ENCODE assay signal across 31 cellular contexts in the genomic region with DNA sequence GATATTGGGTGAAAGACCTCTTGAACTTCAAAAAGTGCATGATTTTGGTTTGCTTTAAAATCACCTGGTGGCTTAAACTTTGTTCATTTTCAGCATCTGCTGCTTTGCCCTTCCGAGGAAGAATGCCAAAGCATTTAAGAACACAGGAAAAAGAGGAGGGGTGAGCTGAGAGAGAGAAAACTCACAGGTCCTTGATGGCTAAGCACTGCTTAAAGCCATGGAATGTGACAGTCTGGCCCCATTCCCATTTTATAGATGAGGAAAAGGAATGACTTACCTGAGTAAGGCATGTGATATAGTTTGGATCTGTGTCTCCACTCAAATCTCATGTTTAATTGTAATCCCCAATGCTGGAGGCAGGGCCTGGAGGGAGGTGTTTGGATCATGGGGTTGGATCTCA. TPM values are rescaled to one million over a fixed set of nuclear protein-coding genes. Genes with fewer than 3 reads are reported as not detected.
"Had no signal": no experiment of that assay in that cellular context is flagged by ENCODE, and none has a peak within 500 bp of the region (broad histone marks: within the 10 kb centered on the region; RNA-seq: fewer than 3 reads in every experiment).

No MANE protein-coding gene starts in this region.

- H3K27ac Mint-ChIP-seq: activated CD4-positive, alpha-beta memory T cell treated with anti-CD3 and anti-CD28 coated beads, Interleukin-2, amount 10 ng/mL, durations not matched to agents 7 days and 5 days; activated CD4-positive, alpha-beta T cell treated with anti-CD3 and anti-CD28 coated beads, Interleukin-2, amount 10 ng/mL, durations not matched to agents 7 days and 5 days; activated naive CD4-positive, alpha-beta T cell treated with anti-CD3 and anti-CD28 coated beads, Interleukin-2, amount 10 ng/mL, durations not matched to agents 7 days and 5 days; activated naive CD4-positive, alpha-beta T cell treated with anti-CD3 and anti-CD28 coated beads, Interleukin-2, amount 50 U/mL, for 72 hours; activated T-cell treated with anti-CD3 and anti-CD28 coated beads, Interleukin-2, amount 50 U/mL, for 24 hours; activated T-cell treated with anti-CD3 and anti-CD28 coated beads, Interleukin-2, amount 50 U/mL, for 72 hours; brain; dendritic cell treated with granulocyte-macrophage colony-stimulating factor and Interleukin-4, amounts not matched to agents 40 ng/mL and 50 ng/mL, for 4 days; endodermal cell had no signal

- H3K27me3 Mint-ChIP-seq: activated CD4-positive, alpha-beta memory T cell treated with anti-CD3 and anti-CD28 coated beads, Interleukin-2, amount 10 ng/mL, durations not matched to agents 7 days and 5 days; activated CD4-positive, alpha-beta T cell treated with anti-CD3 and anti-CD28 coated beads, Interleukin-2, amount 10 ng/mL, durations not matched to agents 7 days and 5 days; activated naive CD4-positive, alpha-beta T cell treated with anti-CD3 and anti-CD28 coated beads, Interleukin-2, amount 10 ng/mL, durations not matched to agents 7 days and 5 days; activated T-cell treated with anti-CD3 and anti-CD28 coated beads, Interleukin-2, amount 50 U/mL, for 24 hours; dendritic cell treated with granulocyte-macrophage colony-stimulating factor and Interleukin-4, amounts not matched to agents 40 ng/mL and 50 ng/mL, for 4 days had no signal

- H3K4me3 Mint-ChIP-seq: activated CD4-positive, alpha-beta memory T cell treated with anti-CD3 and anti-CD28 coated beads, Interleukin-2, amount 10 ng/mL, durations not matched to agents 7 days and 5 days; activated CD4-positive, alpha-beta T cell treated with anti-CD3 and anti-CD28 coated beads, Interleukin-2, amount 10 ng/mL, durations not matched to agents 7 days and 5 days; activated naive CD4-positive, alpha-beta T cell treated with anti-CD3 and anti-CD28 coated beads, Interleukin-2, amount 10 ng/mL, durations not matched to agents 7 days and 5 days; activated naive CD8-positive, alpha-beta T cell treated with anti-CD3 and anti-CD28 coated beads, Interleukin-2, amount 10 ng/mL, durations not matched to agents 7 days and 5 days; activated T-cell treated with anti-CD3 and anti-CD28 coated beads, Interleukin-2, amount 50 U/mL, for 24 hours; activated T-cell treated with anti-CD3 and anti-CD28 coated beads, Interleukin-2, amount 50 U/mL, for 72 hours; brain; dendritic cell treated with granulocyte-macrophage colony-stimulating factor and Interleukin-4, amounts not matched to agents 40 ng/mL and 50 ng/mL, for 4 days; endodermal cell; WTC11 had no signal

- H3K4me1 ChIP-seq: breast epithelium had no signal

- ATAC-seq: activated naive CD4-positive, alpha-beta T cell treated with anti-CD3 and anti-CD28 coated beads, Interleukin-2, amount 50 U/mL, for 72 hours; activated T-cell treated with anti-CD3 and anti-CD28 coated beads, Interleukin-2, amount 50 U/mL, for 72 hours; esophagus mucosa; WTC11 had no signal

- H3K27ac ChIP-seq: breast epithelium, cardiac muscle cell, coronary artery, dorsolateral prefrontal cortex had no signal

- H3K9me3 Mint-ChIP-seq: activated CD4-positive, alpha-beta memory T cell treated with anti-CD3 and anti-CD28 coated beads, Interleukin-2, amount 10 ng/mL, durations not matched to agents 7 days and 5 days; activated CD4-positive, alpha-beta T cell treated with anti-CD3 and anti-CD28 coated beads, Interleukin-2, amount 10 ng/mL, durations not matched to agents 7 days and 5 days; activated naive CD4-positive, alpha-beta T cell treated with anti-CD3 and anti-CD28 coated beads, Interleukin-2, amount 10 ng/mL, durations not matched to agents 7 days and 5 days; activated naive CD8-positive, alpha-beta T cell treated with anti-CD3 and anti-CD28 coated beads, Interleukin-2, amount 10 ng/mL, durations not matched to agents 7 days and 5 days; dendritic cell treated with granulocyte-macrophage colony-stimulating factor and Interleukin-4, amounts not matched to agents 40 ng/mL and 50 ng/mL, for 4 days had no signal

- H3K4me3 ChIP-seq: breast epithelium, cardiac muscle cell, coronary artery, dorsolateral prefrontal cortex had no signal

- DNase-seq: activated CD4-positive, alpha-beta memory T cell treated with anti-CD3 and anti-CD28 coated beads, Interleukin-2, amount 10 ng/mL, durations not matched to agents 7 days and 5 days; activated CD4-positive, alpha-beta T cell treated with anti-CD3 and anti-CD28 coated beads for 1 hour; activated CD4-positive, alpha-beta T cell treated with anti-CD3 and anti-CD28 coated beads for 4 hours; activated CD4-positive, alpha-beta T cell treated with anti-CD3 and anti-CD28 coated beads, Interleukin-2, amount 10 ng/mL, durations not matched to agents 7 days and 5 days; activated CD4-positive, alpha-beta T cell treated with anti-CD3 and anti-CD28 coated beads, Interleukin-2, amount 50 U/mL, for 4 hours; activated CD8-positive, alpha-beta memory T cell treated with anti-CD3 and anti-CD28 coated beads, Interleukin-2, amount 50 U/mL, for 48 hours; activated gamma-delta T cell; activated naive CD4-positive, alpha-beta T cell; activated naive CD4-positive, alpha-beta T cell treated with anti-CD3 and anti-CD28 coated beads, Interleukin-2, amount 10 ng/mL, durations not matched to agents 7 days and 5 days; activated naive CD8-positive, alpha-beta T cell treated with anti-CD3 and anti-CD28 coated beads, Interleukin-2, amount 10 ng/mL, durations not matched to agents 7 days and 5 days; activated T-cell treated with anti-CD3 and anti-CD28 coated beads for 4 hours; activated T-cell treated with anti-CD3 and anti-CD28 coated beads, Interleukin-2, amount 50 U/mL, for 24 hours; activated T-cell treated with anti-CD3 and anti-CD28 coated beads, Interleukin-2, amount 50 U/mL, for 72 hours; central memory CD4-positive, alpha-beta T cell; dorsolateral prefrontal cortex; effector memory CD4-positive, alpha-beta T cell; endodermal cell; foreskin fibroblast; head of caudate nucleus; T-helper 2 cell had no signal

- H3K27me3 ChIP-seq: ascending aorta, breast epithelium, cardiac muscle cell had no signal

- H3K4me1 Mint-ChIP-seq: activated CD4-positive, alpha-beta memory T cell treated with anti-CD3 and anti-CD28 coated beads, Interleukin-2, amount 10 ng/mL, durations not matched to agents 7 days and 5 days; activated CD4-positive, alpha-beta T cell treated with anti-CD3 and anti-CD28 coated beads, Interleukin-2, amount 10 ng/mL, durations not matched to agents 7 days and 5 days; activated naive CD4-positive, alpha-beta T cell treated with anti-CD3 and anti-CD28 coated beads, Interleukin-2, amount 10 ng/mL, durations not matched to agents 7 days and 5 days; activated naive CD8-positive, alpha-beta T cell treated with anti-CD3 and anti-CD28 coated beads, Interleukin-2, amount 10 ng/mL, durations not matched to agents 7 days and 5 days had no signal

- H3K36me3 Mint-ChIP-seq: activated naive CD4-positive, alpha-beta T cell treated with anti-CD3 and anti-CD28 coated beads, Interleukin-2, amount 10 ng/mL, durations not matched to agents 7 days and 5 days; activated naive CD8-positive, alpha-beta T cell treated with anti-CD3 and anti-CD28 coated beads, Interleukin-2, amount 10 ng/mL, durations not matched to agents 7 days and 5 days had no signal

- FAIRE-seq: frontal cortex had no signal

- H3K36me3 ChIP-seq: breast epithelium, cardiac muscle cell had no signal

RNA-seq across cellular contexts. Expression of a gene that starts 58.1 kb away (rescaled TPM):
- total RNA-seq: activated CD4-positive, alpha-beta memory T cell treated with anti-CD3 and anti-CD28 coated beads, Interleukin-2, amount 10 ng/mL, durations not matched to agents 7 days and 5 days; activated CD4-positive, alpha-beta T cell treated with anti-CD3 and anti-CD28 coated beads, Interleukin-2, amount 10 ng/mL, durations not matched to agents 7 days and 5 days; activated naive CD4-positive, alpha-beta T cell treated with anti-CD3 and anti-CD28 coated beads, Interleukin-2, amount 50 U/mL, for 72 hours; activated naive CD8-positive, alpha-beta T cell treated with anti-CD3 and anti-CD28 coated beads, Interleukin-2, amount 10 ng/mL, durations not matched to agents 7 days and 5 days; activated T-cell treated with anti-CD3 and anti-CD28 coated beads, Interleukin-2, amount 50 U/mL, for 72 hours; T-helper 1 cell treated with Interleukin-12 subunit alpha and Interleukin-12 subunit beta and Interleukin-4 antibody, amounts not matched to agents 30 ng/mL and 1 ng/mL, for 36 hours had no signal
